ENCODE assay signal across 1 cellular context in the genomic region with DNA sequence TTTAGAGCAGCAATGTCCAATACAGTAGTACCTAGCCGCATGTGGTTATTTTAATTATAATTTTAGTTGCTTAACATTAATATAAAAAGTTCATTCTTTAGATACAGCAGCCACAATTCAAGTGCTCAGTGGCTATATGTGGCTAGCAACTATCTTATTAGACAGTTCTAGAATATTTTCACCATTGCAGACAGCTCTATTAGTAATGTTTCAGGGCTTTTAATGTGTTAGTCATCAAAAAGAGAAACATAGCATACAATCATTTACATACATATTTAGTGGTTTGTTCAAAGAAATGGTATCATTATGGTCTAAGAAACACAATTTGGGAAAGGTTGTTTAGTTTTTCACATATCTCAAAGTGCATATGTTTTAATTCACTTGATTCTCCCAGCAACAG.
TF ChIP-seq lines count a peak whose summit lies in the region.

No MANE protein-coding gene starts in this region.

TF ChIP-seq in IMR-90, 13 proteins besides CTCF, POLR2A, EP300 and RAD21 (continued from another document):
- TF ChIP-seq RFX5 (IDR thresholded peaks at IDR 0.05; ENCODE audit: low read depth, low read length) (no peak), MXI1 (IDR thresholded peaks at IDR 0.05; ENCODE audit: borderline replicate concordance, low read depth, low read length) (no peak)
TF ChIP-seq in IMR-90: peak in this region for 0.
